16 cellular contexts compared by ENCODE assay signal in genomic region chr12:71045781-71046180, GRCh38.
DNase-seq lines count a peak whose midpoint lies in the region; ATAC-seq and TF ChIP-seq lines count a peak whose summit lies in the region.
"Had no signal": no experiment of that assay in that cellular context is flagged by ENCODE, and none has a peak within 500 bp of the region (broad histone marks: within the 10 kb centered on the region; RNA-seq: fewer than 3 reads in every experiment).

No MANE protein-coding gene starts in this region.

- DNase-seq in AG04449 (ENCODE audit: low read depth, low spot score) = peak; percentile 37
- peak; percentile 76 to 88 for DNase-seq in cardiac fibroblast (ENCODE audit: low read depth in 2 of 2)
- peak; percentile 41 for DNase-seq in kidney glomerular epithelial cell (lab: John Stamatoyannopoulos, UW)
- no peak for DNase-seq in BE2C
- no peak for DNase-seq in testis
- no peak for DNase-seq in CD8-positive, alpha-beta T cell
- no peak for DNase-seq in activated CD8-positive, alpha-beta T cell treated with anti-CD3 and anti-CD28 coated beads, Interleukin-2, amount 10 ng/mL, durations not matched to agents 7 days and 5 days
- DNase-seq: activated CD4-positive, alpha-beta memory T cell treated with anti-CD3 and anti-CD28 coated beads for 36 hours; esophagus squamous epithelium; mesendoderm; NCI-H1417; NK-92 treated with Interleukin-12 subunit alpha and Interleukin-12 subunit beta, amount 100 ng/mL, for 24 hours had no signal

- POLR2A ChIA-PET in AG04449 (lab: Yijun Ruan, JAX) = no interaction called here
- POLR2A ChIA-PET in CD8-positive, alpha-beta T cell (lab: Charles Lee) = no interaction called here
- POLR2A ChIA-PET in activated CD8-positive, alpha-beta T cell treated with anti-CD3 and anti-CD28 coated beads, Interleukin-2, amount 10 ng/mL, durations not matched to agents 7 days and 5 days (lab: Charles Lee) = no interaction called here

- no peak for ATAC-seq in CD8-positive, alpha-beta T cell
- no peak for ATAC-seq in activated CD8-positive, alpha-beta T cell treated with anti-CD3 and anti-CD28 coated beads, Interleukin-2, amount 10 ng/mL, durations not matched to agents 7 days and 5 days

- CTCF ChIA-PET in AG04449 (lab: Yijun Ruan, JAX) = no interaction called here
- CTCF ChIA-PET in CD8-positive, alpha-beta T cell (lab: Charles Lee) = no interaction called here
- CTCF ChIA-PET in activated CD8-positive, alpha-beta T cell treated with anti-CD3 and anti-CD28 coated beads, Interleukin-2, amount 10 ng/mL, durations not matched to agents 7 days and 5 days (lab: Charles Lee) = no interaction called here

- WGBS in testis, 2 donors = 43 to 47% methylated on average over 1 of the region's 1 CpG

- H3K27me3 ChIP-seq in BE2C = no peaks in the 10 kb centered on the region
- H3K27me3 ChIP-seq in testis = no peaks in the 10 kb centered on the region
- no peaks in the 10 kb centered on the region for H3K27me3 ChIP-seq in CD8-positive, alpha-beta T cell (ENCODE audit: insufficient read depth, low read length)
- H3K27me3 ChIP-seq: adrenal gland, esophagus squamous epithelium had no signal

- no peaks in the 10 kb centered on the region for H3K9me3 Mint-ChIP-seq in CD8-positive, alpha-beta T cell
- H3K9me3 Mint-ChIP-seq in activated CD8-positive, alpha-beta T cell treated with anti-CD3 and anti-CD28 coated beads, Interleukin-2, amount 10 ng/mL, durations not matched to agents 7 days and 5 days (ENCODE audit: insufficient read depth) = no peaks in the 10 kb centered on the region
- H3K9me3 Mint-ChIP-seq: activated CD4-positive, alpha-beta memory T cell treated with anti-CD3 and anti-CD28 coated beads for 36 hours had no signal

- no peaks in the 10 kb centered on the region for H3K36me3 Mint-ChIP-seq in CD8-positive, alpha-beta T cell
- H3K36me3 Mint-ChIP-seq in activated CD8-positive, alpha-beta T cell treated with anti-CD3 and anti-CD28 coated beads, Interleukin-2, amount 10 ng/mL, durations not matched to agents 7 days and 5 days (ENCODE audit: low read depth) = no peaks in the 10 kb centered on the region
- H3K36me3 Mint-ChIP-seq: activated CD4-positive, alpha-beta memory T cell treated with anti-CD3 and anti-CD28 coated beads for 36 hours had no signal

- H3K27ac Mint-ChIP-seq in CD8-positive, alpha-beta T cell = no peak overlapping the region
- H3K27ac Mint-ChIP-seq in activated CD8-positive, alpha-beta T cell treated with anti-CD3 and anti-CD28 coated beads, Interleukin-2, amount 10 ng/mL, durations not matched to agents 7 days and 5 days = no peak overlapping the region
- H3K27ac Mint-ChIP-seq: activated CD4-positive, alpha-beta memory T cell treated with anti-CD3 and anti-CD28 coated beads for 36 hours; B cell had no signal

- H3K9me3 ChIP-seq in KOPT-K1 (ENCODE audit: insufficient read depth, low read length, poor library complexity, severe bottlenecking) (no peaks in the 10 kb centered on the region), BE2C (no peaks in the 10 kb centered on the region), testis (no peaks in the 10 kb centered on the region)
- no peaks in the 10 kb centered on the region for H3K9me3 ChIP-seq in CD8-positive, alpha-beta T cell (ENCODE audit: low read length)
- H3K9me3 ChIP-seq: adrenal gland, esophagus squamous epithelium had no signal

- H3K4me3 ChIP-seq in AG04449 (ENCODE audit: low read depth, low read length) (no peak overlapping the region), cardiac fibroblast (replicated peaks in 1 of 2; ENCODE audit: low read depth in 2 of 2, low read length in 2 of 2) (no peak overlapping the region), BE2C (ENCODE audit: low read depth, low read length) (no peak overlapping the region), testis (no peak overlapping the region)
- H3K4me3 ChIP-seq in CD8-positive, alpha-beta T cell (ENCODE audit: low read depth, low read length) = no peak overlapping the region
- H3K4me3 ChIP-seq: adrenal gland, esophagus squamous epithelium, skin epidermis had no signal

- H3K36me3 ChIP-seq in KOPT-K1 (ENCODE audit: insufficient read depth, low read length) = no peaks in the 10 kb centered on the region
- H3K36me3 ChIP-seq in BE2C = no peaks in the 10 kb centered on the region
- H3K36me3 ChIP-seq in testis (ENCODE audit: low read depth, missing control alignments) = no peaks in the 10 kb centered on the region
- no peaks in the 10 kb centered on the region for H3K36me3 ChIP-seq in CD8-positive, alpha-beta T cell (ENCODE audit: insufficient read depth, low read length)
- H3K36me3 ChIP-seq: adrenal gland, esophagus squamous epithelium had no signal

- H3K27me3 Mint-ChIP-seq in CD8-positive, alpha-beta T cell (ENCODE audit: low read depth) = peaks cover 2% of the 10 kb centered on the region
- H3K27me3 Mint-ChIP-seq in activated CD8-positive, alpha-beta T cell treated with anti-CD3 and anti-CD28 coated beads, Interleukin-2, amount 10 ng/mL, durations not matched to agents 7 days and 5 days (ENCODE audit: low read depth) = no peaks in the 10 kb centered on the region
- H3K27me3 Mint-ChIP-seq: activated CD4-positive, alpha-beta memory T cell treated with anti-CD3 and anti-CD28 coated beads for 36 hours; B cell had no signal

- intact Hi-C loops in testis (cut with DNase I; ENCODE audit: low total_unique reads) = no loop called here
- intact Hi-C loops in CD8-positive, alpha-beta T cell (cut with DNase I, micrococcal nuclease) = no loop called here

- no peak for TF ChIP-seq POLR2A in testis (IDR thresholded peaks at IDR 0.05)

- H3K4me1 Mint-ChIP-seq in CD8-positive, alpha-beta T cell (ENCODE audit: low read depth) = no peaks in the 10 kb centered on the region
- no peaks in the 10 kb centered on the region for H3K4me1 Mint-ChIP-seq in activated CD8-positive, alpha-beta T cell treated with anti-CD3 and anti-CD28 coated beads, Interleukin-2, amount 10 ng/mL, durations not matched to agents 7 days and 5 days (ENCODE audit: low read depth)
- H3K4me1 Mint-ChIP-seq: B cell had no signal

- no peak overlapping the region for H3K4me3 Mint-ChIP-seq in CD8-positive, alpha-beta T cell
- no peak overlapping the region for H3K4me3 Mint-ChIP-seq in activated CD8-positive, alpha-beta T cell treated with anti-CD3 and anti-CD28 coated beads, Interleukin-2, amount 10 ng/mL, durations not matched to agents 7 days and 5 days
- H3K4me3 Mint-ChIP-seq: activated CD4-positive, alpha-beta memory T cell treated with anti-CD3 and anti-CD28 coated beads for 36 hours; B cell had no signal

- TF ChIP-seq CTCF in AG04449 (IDR thresholded peaks at IDR 0.05; ENCODE audit: insufficient read depth, low read length, missing control alignments) = no peak
- no peak for TF ChIP-seq CTCF in cardiac fibroblast (IDR thresholded peaks at IDR 0.05; ENCODE audit: low read depth, low read length)
- no peak for TF ChIP-seq CTCF in BE2C (IDR thresholded peaks at IDR 0.05; ENCODE audit: low read depth, low read length)
- no peak for TF ChIP-seq CTCF in testis (IDR thresholded peaks at IDR 0.05)
- no peak for TF ChIP-seq CTCF in CD8-positive, alpha-beta T cell (IDR thresholded peaks at IDR 0.05)

- H3K27ac ChIP-seq in KOPT-K1 (ENCODE audit: low read depth, low read length, poor library complexity, severe bottlenecking) = peak overlapping the region; percentile 29
- no peak overlapping the region for H3K27ac ChIP-seq in testis
- no peak overlapping the region for H3K27ac ChIP-seq in CD8-positive, alpha-beta T cell (ENCODE audit: low read depth, low read length)

- no peaks in the 10 kb centered on the region for H3K4me1 ChIP-seq in BE2C
- H3K4me1 ChIP-seq in testis = no peaks in the 10 kb centered on the region
- H3K4me1 ChIP-seq in CD8-positive, alpha-beta T cell (ENCODE audit: insufficient read depth, low read length) = no peaks in the 10 kb centered on the region
- H3K4me1 ChIP-seq: adrenal gland, esophagus squamous epithelium had no signal

Comparison
In these comparisons a context has a peak if more than half of its experiments do, and no peak if none do; other contexts are left out.
1. DNase-seq: peak in AG04449 (single experiment), cardiac fibroblast (2 of 2) and kidney glomerular epithelial cell (single experiment); none in BE2C (single experiment), testis (single experiment), CD8-positive, alpha-beta T cell (0 of 7) and activated CD8-positive, alpha-beta T cell treated with anti-CD3 and anti-CD28 coated beads, Interleukin-2, amount 10 ng/mL, durations not matched to agents 7 days and 5 days (single experiment).